Comparison of ENCODE assay signal across 9 cellular contexts in the genomic region with DNA sequence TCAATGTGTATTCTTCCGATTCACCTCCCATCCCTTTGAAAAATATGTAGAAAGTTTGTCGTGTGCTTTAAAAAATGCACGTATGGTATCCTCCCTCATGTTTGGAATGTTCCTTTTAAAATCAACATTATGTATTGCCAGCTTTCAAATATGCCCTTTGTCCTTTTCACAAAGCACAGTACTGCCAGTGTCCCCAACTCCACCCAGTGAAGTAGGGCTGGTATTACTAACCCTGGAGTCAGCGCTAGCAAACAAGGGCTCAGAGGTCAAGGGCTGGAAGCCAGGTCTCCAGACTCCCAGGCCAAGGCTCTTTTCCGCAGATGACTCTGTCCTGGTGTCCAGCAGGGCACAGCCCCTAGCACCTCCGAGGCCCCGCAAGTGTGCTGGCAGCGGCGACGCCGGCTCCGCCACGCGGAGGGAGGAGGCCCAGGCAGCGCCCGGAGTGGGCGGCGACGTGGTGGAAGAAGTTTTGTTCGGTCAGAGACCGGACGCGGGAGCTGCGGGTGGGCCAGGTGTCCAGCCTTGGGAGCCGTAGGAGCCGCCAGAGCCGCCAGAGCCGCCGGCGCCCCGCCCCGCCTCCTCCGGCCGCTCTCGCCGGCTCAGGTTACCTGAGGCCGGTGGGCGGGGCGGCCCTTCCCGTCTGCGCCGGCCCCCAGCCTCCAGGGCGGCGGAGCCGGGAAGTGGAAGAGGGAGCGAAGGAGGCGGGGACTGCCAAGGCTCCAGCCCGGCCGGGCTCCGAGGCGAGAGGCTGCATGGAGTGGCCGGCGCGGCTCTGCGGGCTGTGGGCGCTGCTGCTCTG. TPM values are rescaled to one million over a fixed set of nuclear protein-coding genes. Genes with fewer than 3 reads are reported as not detected.
DNase-seq lines count a peak whose midpoint lies in the region; ATAC-seq and TF ChIP-seq lines count a peak whose summit lies in the region.
"Had no signal": no experiment of that assay in that cellular context is flagged by ENCODE, and none has a peak within 500 bp of the region (broad histone marks: within the 10 kb centered on the region; RNA-seq: fewer than 3 reads in every experiment).

IL13RA1 (plus strand) TSS at position 720 of the 799 bp plus-strand sequence; CDS start at position 753, 33 bp downstream.

- TF ChIP-seq POLR2A in tibial nerve (IDR thresholded peaks at IDR 0.05), result peak in 1 of 2 donors; percentile 50

- ATAC-seq in HG03039 (IDR thresholded peaks at IDR 0.05; ENCODE audit: unreplicated experiment) (peak; percentile 58), esophagus mucosa (peak; percentile 94)

- TF ChIP-seq CTCF in tibial nerve (IDR thresholded peaks at IDR 0.05), result peak in 2 of 5 experiments; percentile 13 to 25

- peak within 1 kb of the TSS; percentile 70 to 78 for H3K9ac ChIP-seq in mucosa of rectum (ENCODE audit: low read depth in 1 of 2, low read length in 2 of 2)

- 22 to 37% methylated on average over 4 to 53 of the region's 56 CpGs for WGBS in tibial nerve, 2 donors

- peaks cover 3% of the 10 kb centered on the region for H3K4me1 Mint-ChIP-seq in T-helper 2 cell treated with Interferon-gamma antibody and Interleukin-4, amounts not matched to agents 5 μg/mL and 100 μg/mL, for 36 hours (ENCODE audit: low read depth)

- peaks cover 44% of the 10 kb centered on the region for H3K27me3 Mint-ChIP-seq in T-helper 2 cell treated with Interferon-gamma antibody and Interleukin-4, amounts not matched to agents 5 μg/mL and 100 μg/mL, for 36 hours (ENCODE audit: low read depth)

- peak in 1 of 2 donors; percentile 17 for TF ChIP-seq EP300 in tibial nerve (IDR thresholded peaks at IDR 0.05)

- H3K36me3 ChIP-seq in mucosa of rectum (ENCODE audit: control insufficient read depth in 2 of 2, insufficient read depth in 2 of 2, low read length in 2 of 2) (no peaks in the 10 kb centered on the region), tibial nerve (no peaks in the 10 kb centered on the region)

- no peaks in the 10 kb centered on the region for H3K9me3 Mint-ChIP-seq in T-helper 2 cell treated with Interferon-gamma antibody and Interleukin-4, amounts not matched to agents 5 μg/mL and 100 μg/mL, for 36 hours

- H3K4me1 ChIP-seq in mucosa of rectum (ENCODE audit: control insufficient read depth in 2 of 2, insufficient read depth in 2 of 2, low read length in 2 of 2) (peaks cover 20 to 25% of the 10 kb centered on the region in 2 donors), tibial nerve (peaks cover 0 to 33% (median 2%) of the 10 kb centered on the region in 4 donors)

- no peak within 1 kb of the TSS for H3K27ac Mint-ChIP-seq in T-helper 2 cell treated with Interferon-gamma antibody and Interleukin-4, amounts not matched to agents 5 μg/mL and 100 μg/mL, for 36 hours

- H3K27ac ChIP-seq in mucosa of rectum (ENCODE audit: low read depth in 2 of 2, low read length in 2 of 2) (peak within 1 kb of the TSS; percentile 89 to 94), tibial nerve (peak within 1 kb of the TSS; percentile 62 to 93 (median 88))

- peak; percentile 8 for DNase-seq in T-helper 2 cell treated with Interferon-gamma antibody and Interleukin-4, amounts not matched to agents 5 μg/mL and 100 μg/mL, for 36 hours (ENCODE audit: low spot score)
- DNase-seq in T-helper 2 cell (no peak), NCI-H2227 (lab: John Stamatoyannopoulos, UW; ENCODE audit: unreplicated experiment) (peak; percentile 95), tibial nerve (ENCODE audit: low spot score in 2 of 2) (peak; percentile 58 to 63)
- DNase-seq in activated CD8-positive, alpha-beta memory T cell treated with anti-CD3 and anti-CD28 coated beads, Interleukin-2, amount 50 U/mL, for 4 hours, result peak; percentile 15
- DNase-seq: DND-41 had no signal

- peak within 1 kb of the TSS; percentile 66 to 76 for H3K4me3 ChIP-seq in mucosa of rectum (ENCODE audit: low read length in 2 of 2)
- H3K4me3 ChIP-seq in tibial nerve, result peak within 1 kb of the TSS; percentile 50 to 84 (median 54)

- peak within 1 kb of the TSS; percentile 48 for H3K4me3 Mint-ChIP-seq in T-helper 2 cell treated with Interferon-gamma antibody and Interleukin-4, amounts not matched to agents 5 μg/mL and 100 μg/mL, for 36 hours

- H3K36me3 Mint-ChIP-seq in T-helper 2 cell treated with Interferon-gamma antibody and Interleukin-4, amounts not matched to agents 5 μg/mL and 100 μg/mL, for 36 hours (ENCODE audit: low read depth), result no peaks in the 10 kb centered on the region

- H3K9me3 ChIP-seq in mucosa of rectum (ENCODE audit: control insufficient read depth in 2 of 2, low read length in 2 of 2) (no peaks in the 10 kb centered on the region), tibial nerve (no peaks in the 10 kb centered on the region)

- H3K27me3 ChIP-seq in mucosa of rectum (ENCODE audit: control insufficient read depth in 2 of 2, insufficient read depth in 2 of 2, low read length in 2 of 2) (no peaks in the 10 kb centered on the region), tibial nerve (no peaks in the 10 kb centered on the region)

RNA-seq across cellular contexts. Expression of gene IL13RA1, which starts in this region (rescaled TPM):
- total RNA-seq in esophagus mucosa (82.2 TPM), tibial nerve (10 to 100 TPM; 34.8 to 61.2 (median 46.9) TPM)

Comparison
In these comparisons a context has a peak if more than half of its experiments do, and no peak if none do; other contexts are left out.
1. DNase-seq: peak in T-helper 2 cell treated with Interferon-gamma antibody and Interleukin-4, amounts not matched to agents 5 μg/mL and 100 μg/mL, for 36 hours (single experiment), NCI-H2227 (single experiment), activated CD8-positive, alpha-beta memory T cell treated with anti-CD3 and anti-CD28 coated beads, Interleukin-2, amount 50 U/mL, for 4 hours (single experiment) and tibial nerve (2 of 2); none in T-helper 2 cell (0 of 5).